Comparison of ENCODE assay signal across 1 cellular context in the genomic region with DNA sequence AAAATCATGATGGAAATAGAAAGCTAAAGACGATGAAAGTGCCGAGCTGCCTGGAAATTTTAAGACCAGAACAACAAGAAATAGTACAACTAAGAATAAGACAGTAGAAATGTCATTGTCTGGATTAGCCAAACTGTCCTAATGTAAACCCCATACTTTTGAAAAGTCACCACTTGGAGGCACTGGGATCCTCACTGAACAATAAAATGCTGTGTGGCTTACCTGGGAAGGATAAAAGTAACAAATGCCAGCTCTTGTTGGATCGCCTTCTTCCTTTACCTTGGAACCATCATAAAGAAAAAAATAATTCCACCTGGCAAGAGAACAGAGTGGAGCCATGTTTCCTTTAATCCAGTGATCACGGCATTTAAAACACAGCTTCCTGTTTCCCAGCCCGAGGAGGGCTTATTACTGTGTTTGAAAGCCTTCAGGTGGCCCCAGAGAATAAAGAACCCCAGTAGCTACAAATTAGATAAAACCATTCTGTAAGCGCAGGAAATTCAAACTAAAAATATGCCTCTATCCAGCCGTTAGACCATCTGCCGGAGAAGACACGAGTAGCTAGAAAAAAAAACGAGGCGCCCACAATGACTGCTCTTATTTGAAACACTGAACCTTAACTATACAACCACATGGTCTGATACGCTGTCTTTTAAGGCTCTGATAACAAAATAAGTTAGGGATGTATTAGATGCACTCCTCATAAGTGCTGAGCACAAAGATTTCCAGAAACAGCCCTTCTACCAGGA.
TF ChIP-seq lines count a peak whose summit lies in the region.

No MANE protein-coding gene starts in this region.

TF ChIP-seq in SK-N-SH, 30 proteins besides CTCF, POLR2A, EP300 and RAD21 (continued from another document):
- no peak for TF ChIP-seq CHD2 (IDR thresholded peaks at IDR 0.05; ENCODE audit: low read length, partially characterized antibody)
- no peak for TF ChIP-seq TCF12 (IDR thresholded peaks at IDR 0.05)
- no peak for TF ChIP-seq POLR2AphosphoS5 (IDR thresholded peaks at IDR 0.05; ENCODE audit: low read depth, low read length)
- TF ChIP-seq, protein P1, sequence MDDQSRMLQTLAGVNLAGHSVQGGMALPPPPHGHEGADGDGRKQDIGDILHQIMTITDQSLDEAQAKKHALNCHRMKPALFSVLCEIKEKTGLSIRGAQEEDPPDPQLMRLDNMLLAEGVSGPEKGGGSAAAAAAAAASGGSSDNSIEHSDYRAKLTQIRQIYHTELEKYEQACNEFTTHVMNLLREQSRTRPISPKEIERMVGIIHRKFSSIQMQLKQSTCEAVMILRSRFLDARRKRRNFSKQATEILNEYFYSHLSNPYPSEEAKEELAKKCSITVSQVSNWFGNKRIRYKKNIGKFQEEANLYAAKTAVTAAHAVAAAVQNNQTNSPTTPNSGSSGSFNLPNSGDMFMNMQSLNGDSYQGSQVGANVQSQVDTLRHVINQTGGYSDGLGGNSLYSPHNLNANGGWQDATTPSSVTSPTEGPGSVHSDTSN (IDR thresholded peaks at IDR 0.05) = no peak
- TF ChIP-seq, protein P2, sequence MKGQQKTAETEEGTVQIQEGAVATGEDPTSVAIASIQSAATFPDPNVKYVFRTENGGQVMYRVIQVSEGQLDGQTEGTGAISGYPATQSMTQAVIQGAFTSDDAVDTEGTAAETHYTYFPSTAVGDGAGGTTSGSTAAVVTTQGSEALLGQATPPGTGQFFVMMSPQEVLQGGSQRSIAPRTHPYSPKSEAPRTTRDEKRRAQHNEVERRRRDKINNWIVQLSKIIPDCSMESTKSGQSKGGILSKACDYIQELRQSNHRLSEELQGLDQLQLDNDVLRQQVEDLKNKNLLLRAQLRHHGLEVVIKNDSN (IDR thresholded peaks at IDR 0.05; ENCODE audit: borderline replicate concordance, low read depth) = no peak
- TF ChIP-seq ELF1 (IDR thresholded peaks at IDR 0.05) = no peak
- no peak for TF ChIP-seq GATA2 (CRISPR knock-in tag; IDR thresholded peaks at IDR 0.05)
